ENCODE assay signal across 15 cellular contexts in the genomic region with DNA sequence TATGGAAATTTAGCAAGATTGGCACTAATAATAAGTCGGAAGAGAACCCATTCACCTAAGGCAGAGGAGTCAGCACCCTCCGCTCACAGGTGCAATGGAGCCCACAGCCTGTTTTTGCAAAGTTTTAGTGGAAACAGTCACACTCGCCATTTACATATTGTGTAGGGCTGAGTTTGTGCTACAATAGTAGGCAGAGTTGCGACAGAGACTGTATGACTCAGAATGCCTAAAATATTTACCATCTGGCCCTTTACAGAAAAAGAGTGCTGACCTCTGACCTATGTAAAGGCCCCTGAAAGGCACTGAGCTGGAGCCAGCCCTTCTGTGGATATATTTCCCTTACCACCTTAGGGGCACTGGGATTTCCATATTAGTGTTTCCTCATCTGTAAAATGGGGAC.
"Had no signal": no experiment of that assay in that cellular context is flagged by ENCODE, and none has a peak within 500 bp of the region (broad histone marks: within the 10 kb centered on the region; RNA-seq: fewer than 3 reads in every experiment).

No MANE protein-coding gene starts in this region.

- H3K9me3 ChIP-seq: gastroesophageal sphincter, heart right ventricle, left lung, tibial artery had no signal

- H3K4me3 ChIP-seq: gastroesophageal sphincter, heart right ventricle, left lung, tibial artery had no signal

- H3K36me3 ChIP-seq: gastroesophageal sphincter, heart right ventricle, left lung, tibial artery had no signal

- H3K27ac ChIP-seq: heart right ventricle, left lung, tibial artery had no signal

- DNase-seq: activated CD4-positive, alpha-beta T cell treated with anti-CD3 and anti-CD28 coated beads, Interleukin-2, amount 10 ng/mL, durations not matched to agents 7 days and 5 days; activated CD8-positive, alpha-beta T cell treated with anti-CD3 and anti-CD28 coated beads, Interleukin-2, amount 10 ng/mL, durations not matched to agents 7 days and 5 days; activated naive CD4-positive, alpha-beta T cell treated with anti-CD3 and anti-CD28 coated beads, Interleukin-2, amount 10 ng/mL, durations not matched to agents 7 days and 5 days; activated naive CD8-positive, alpha-beta T cell treated with anti-CD3 and anti-CD28 coated beads, Interleukin-2, amount 50 U/mL, for 24 hours; activated T-cell treated with anti-CD3 and anti-CD28 coated beads, Interleukin-2, amount 50 U/mL, for 4 hours; anterior cingulate cortex; central memory CD4-positive, alpha-beta T cell; erythroblast; heart right ventricle; left lung; retina; stimulated activated naive B cell treated with anti-CD40 and anti-IgM and Interleukin-4, amounts not matched to agents 10 μg/mL and 1 μg/mL and 100 μg/mL, for 72 hours; tibial artery had no signal

- ATAC-seq: activated CD4-positive, CD25-positive, alpha-beta regulatory T cell treated with anti-CD3 and anti-CD28 coated beads, Interleukin-2, amount 50 U/mL, for 24 hours; activated CD8-positive, alpha-beta T cell treated with anti-CD3 and anti-CD28 coated beads, Interleukin-2, amount 10 ng/mL, durations not matched to agents 7 days and 5 days; activated naive CD8-positive, alpha-beta T cell treated with anti-CD3 and anti-CD28 coated beads, Interleukin-2, amount 50 U/mL, for 24 hours; activated T-cell treated with anti-CD3 and anti-CD28 coated beads, Interleukin-2, amount 50 U/mL, for 4 hours; gastroesophageal sphincter; left lung; stimulated activated naive B cell treated with anti-CD40 and anti-IgM and Interleukin-4, amounts not matched to agents 10 μg/mL and 1 μg/mL and 100 μg/mL, for 72 hours had no signal

- H3K4me1 ChIP-seq: gastroesophageal sphincter, heart right ventricle, left lung, tibial artery had no signal
